24 cellular contexts compared by ENCODE assay signal in the genomic region with DNA sequence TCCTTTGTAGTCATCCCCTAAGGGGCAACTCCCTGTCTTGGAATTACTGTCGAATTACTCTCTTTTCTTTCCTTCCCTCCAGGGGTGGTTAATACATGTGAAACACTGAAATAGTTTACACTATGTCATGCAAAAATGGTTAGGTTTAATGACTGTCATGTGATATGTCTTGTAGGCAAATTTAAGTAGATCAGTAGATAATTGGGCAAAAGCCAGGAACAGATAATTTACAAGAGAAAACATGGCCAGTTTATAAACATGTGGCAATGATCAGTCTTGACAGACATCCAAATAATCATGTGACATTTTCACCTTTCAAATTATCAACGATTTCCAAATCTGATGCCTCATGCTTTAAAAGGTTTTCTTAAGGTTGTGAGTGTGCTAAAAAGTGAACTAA.
"Had no signal": no experiment of that assay in that cellular context is flagged by ENCODE, and none has a peak within 500 bp of the region (broad histone marks: within the 10 kb centered on the region; RNA-seq: fewer than 3 reads in every experiment).

No MANE protein-coding gene starts in this region.

- H2AFZ ChIP-seq: hepatocyte had no signal

- H3K27me3 ChIP-seq: brain microvascular endothelial cell, esophagus squamous epithelium, gastroesophageal sphincter, heart right ventricle, hepatocyte had no signal

- H3K27ac ChIP-seq: brain microvascular endothelial cell, coronary artery, epithelial cell of prostate, esophagus squamous epithelium, gastroesophageal sphincter, heart right ventricle, hepatocyte had no signal

- H3K36me3 ChIP-seq: brain microvascular endothelial cell had no signal

- H3K79me2 ChIP-seq: hepatocyte had no signal

- H3K4me3 ChIP-seq: coronary artery, gastroesophageal sphincter, heart right ventricle, hepatocyte had no signal

- ATAC-seq: activated CD4-positive, alpha-beta T cell treated with anti-CD3 and anti-CD28 coated beads for 36 hours; activated CD8-positive, alpha-beta memory T cell treated with anti-CD3 and anti-CD28 coated beads, Interleukin-2, amount 10 ng/mL, durations not matched to agents 7 days and 5 days; activated CD8-positive, alpha-beta T cell treated with anti-CD3 and anti-CD28 coated beads, Interleukin-2, amount 10 ng/mL, durations not matched to agents 7 days and 5 days; effector memory CD8-positive, alpha-beta T cell; gastroesophageal sphincter; heart right ventricle had no signal

- H3K9me3 ChIP-seq: esophagus squamous epithelium, gastroesophageal sphincter, heart right ventricle had no signal

- H3K4me2 ChIP-seq: hepatocyte had no signal

- DNase-seq: activated CD4-positive, alpha-beta memory T cell treated with anti-CD3 and anti-CD28 coated beads for 36 hours; activated CD4-positive, alpha-beta T cell treated with anti-CD3 and anti-CD28 coated beads for 36 hours; activated CD4-positive, CD25-positive, alpha-beta regulatory T cell; activated CD4-positive, CD25-positive, alpha-beta regulatory T cell treated with anti-CD3 and anti-CD28 coated beads, Interleukin-2, amount 50 U/mL, for 72 hours; activated CD8-positive, alpha-beta memory T cell treated with anti-CD3 and anti-CD28 coated beads, Interleukin-2, amount 10 ng/mL, durations not matched to agents 7 days and 5 days; activated CD8-positive, alpha-beta memory T cell treated with anti-CD3 and anti-CD28 coated beads, Interleukin-2, amount 50 U/mL, for 4 hours; activated CD8-positive, alpha-beta T cell treated with anti-CD3 and anti-CD28 coated beads, Interleukin-2, amount 10 ng/mL, durations not matched to agents 7 days and 5 days; activated effector memory CD4-positive, alpha-beta T cell treated with anti-CD3 and anti-CD28 coated beads, Interleukin-2, amount 50 U/mL, for 16 hours; activated naive CD4-positive, alpha-beta T cell treated with anti-CD3 and anti-CD28 coated beads, Interleukin-2, amount 10 ng/mL, durations not matched to agents 7 days and 5 days; activated T-cell treated with anti-CD3 and anti-CD28 coated beads, Interleukin-2, amount 50 U/mL, for 1 hour; activated T-cell treated with anti-CD3 and anti-CD28 coated beads, Interleukin-2, amount 50 U/mL, for 48 hours; amniotic stem cell; anterior cingulate cortex; brain microvascular endothelial cell; effector CD4-positive, alpha-beta T cell; effector memory CD8-positive, alpha-beta T cell; esophagus squamous epithelium; foreskin melanocyte; heart right ventricle; T-helper 2 cell had no signal
